9 cellular contexts compared by ENCODE assay signal in genomic region chr18:58866261-58867232, GRCh38. TPM values are rescaled to one million over a fixed set of nuclear protein-coding genes. Genes with fewer than 3 reads are reported as not detected.
A peak's percentile ranks its signal among the peaks of the same experiment; 100 is the strongest.
DNase-seq lines count a peak whose midpoint lies in the region; ATAC-seq and TF ChIP-seq lines count a peak whose summit lies in the region.
"Had no signal": no experiment of that assay in that cellular context is flagged by ENCODE, and none has a peak within 500 bp of the region (broad histone marks: within the 10 kb centered on the region; RNA-seq: fewer than 3 reads in every experiment).

No MANE protein-coding gene starts in this region.

- H3K4me3 ChIP-seq in left ventricle myocardium inferior = peak overlapping the region; percentile 73
- peak overlapping the region in 2 of 4 donors; percentile 10 to 15 for H3K4me3 ChIP-seq in esophagus muscularis mucosa
- peak overlapping the region; percentile 54 for H3K4me3 ChIP-seq in neural progenitor cell

- DNase-seq in left ventricle myocardium inferior (no peak), left cardiac atrium (no peak), esophagus muscularis mucosa (ENCODE audit: extremely low spot score) (no peak), neural progenitor cell (ENCODE audit: low spot score) (no peak), NCI-H2196 treated with DMSO at 0.1 percent for 48 hours (lab: John Stamatoyannopoulos, UW; ENCODE audit: unreplicated experiment) (no peak), AG08396 (ENCODE audit: low spot score) (no peak), pons (ENCODE audit: low spot score) (no peak)
- DNase-seq: NCI-H187 had no signal

- peaks cover 49% of the 10 kb centered on the region for H4K20me1 ChIP-seq in neural progenitor cell (ENCODE audit: low read depth)

- H3K4me1 ChIP-seq in left ventricle myocardium inferior (peaks cover 82% of the 10 kb centered on the region), esophagus muscularis mucosa (peaks cover 51 to 84% (median 76%) of the 10 kb centered on the region in 4 donors), neural progenitor cell (peaks cover 52% of the 10 kb centered on the region)

- TF ChIP-seq CTCF in left ventricle myocardium inferior (IDR thresholded peaks at IDR 0.05; ENCODE audit: borderline replicate concordance) = no peak
- no peak for TF ChIP-seq CTCF in esophagus muscularis mucosa (IDR thresholded peaks at IDR 0.05)
- TF ChIP-seq CTCF in neural progenitor cell (IDR thresholded peaks at IDR 0.05) = no peak

- peak overlapping the region; percentile 81 for H3K4me2 ChIP-seq in neural progenitor cell

- no peak for TF ChIP-seq POLR2A in esophagus muscularis mucosa (IDR thresholded peaks at IDR 0.05; ENCODE audit: low read depth)

- H3K9me3 ChIP-seq in left ventricle myocardium inferior (replicated peaks) = no peaks in the 10 kb centered on the region
- no peaks in the 10 kb centered on the region for H3K9me3 ChIP-seq in esophagus muscularis mucosa
- H3K9me3 ChIP-seq in neural progenitor cell (ENCODE audit: low read depth) = peaks cover 9% of the 10 kb centered on the region

- H3K27ac ChIP-seq in left ventricle myocardium inferior (replicated peaks) (peak overlapping the region; percentile 99), esophagus muscularis mucosa (replicated peaks in 1 of 4) (peak overlapping the region; percentile 92 to 96 (median 96)), neural progenitor cell (peak overlapping the region; percentile 98)

- intact Hi-C loops in left ventricle myocardium inferior (cut with micrococcal nuclease) (loop anchor here (10.0 kb wide), 1 partner anchor 198 kb away; no protein-coding TSS in a partner anchor), left cardiac atrium (cut with DNase I) (loop anchor here (5.0 to 10.0 kb wide), 3 partner anchors 128 to 196 kb away; no protein-coding TSS in a partner anchor), esophagus muscularis mucosa (cut with DNase I) (no loop called here)

- 54% methylated on average over 13 of the region's 13 CpGs for WGBS in esophagus muscularis mucosa

- peaks cover 90% of the 10 kb centered on the region for H3K79me2 ChIP-seq in neural progenitor cell (ENCODE audit: low read depth)

- peak overlapping the region; percentile 100 for H3K27ac Mint-ChIP-seq in neural progenitor cell

- peak overlapping the region; percentile 87 for H3K4me3 Mint-ChIP-seq in neural progenitor cell

- H3K27me3 ChIP-seq in left ventricle myocardium inferior (ENCODE audit: low read depth) (no peaks in the 10 kb centered on the region), esophagus muscularis mucosa (no peaks in the 10 kb centered on the region), neural progenitor cell (no peaks in the 10 kb centered on the region)

- H3K9ac ChIP-seq in neural progenitor cell = no peak overlapping the region

- H2AFZ ChIP-seq in neural progenitor cell (replicated peaks) = no peak overlapping the region

- TF ChIP-seq EP300 in esophagus muscularis mucosa (IDR thresholded peaks at IDR 0.05) = no peak

- H3F3A ChIP-seq in neural progenitor cell (ENCODE audit: low read depth) = peaks cover 49% of the 10 kb centered on the region

- H3K36me3 ChIP-seq in left ventricle myocardium inferior (peaks cover 31% of the 10 kb centered on the region), esophagus muscularis mucosa (peaks cover 4 to 37% (median 23%) of the 10 kb centered on the region in 4 donors), neural progenitor cell (peaks cover 19% of the 10 kb centered on the region)

- H3K9me3 Mint-ChIP-seq in neural progenitor cell = peaks cover 10% of the 10 kb centered on the region

- peaks cover 6% of the 10 kb centered on the region for H3K27me3 Mint-ChIP-seq in neural progenitor cell (ENCODE audit: insufficient read depth, low read depth)

- H3K4me1 Mint-ChIP-seq in neural progenitor cell = peaks cover 74% of the 10 kb centered on the region

- H3K36me3 Mint-ChIP-seq in neural progenitor cell = peaks cover 55% of the 10 kb centered on the region

- no peak for ATAC-seq in left cardiac atrium
- ATAC-seq in HG03342 (IDR thresholded peaks at IDR 0.05; ENCODE audit: unreplicated experiment) = no peak

RNA-seq across cellular contexts. Expression of gene ZNF532, which starts 1.9 kb away (rescaled TPM):
- total RNA-seq in left ventricle myocardium inferior = 59.3 TPM
- 10 to 100 TPM; 56.8 to 57.9 TPM for total RNA-seq in left cardiac atrium
- 100 to 1,000 TPM in 1 of 4 donors, 10 to 100 TPM in 3; 62.3 to 121 (median 64.7) TPM for total RNA-seq in esophagus muscularis mucosa
- total RNA-seq in neural progenitor cell (ENCODE audit: low replicate concordance) = 121 and 137 TPM in 2 replicates
